8 cellular contexts compared by ENCODE assay signal in the genomic region with DNA sequence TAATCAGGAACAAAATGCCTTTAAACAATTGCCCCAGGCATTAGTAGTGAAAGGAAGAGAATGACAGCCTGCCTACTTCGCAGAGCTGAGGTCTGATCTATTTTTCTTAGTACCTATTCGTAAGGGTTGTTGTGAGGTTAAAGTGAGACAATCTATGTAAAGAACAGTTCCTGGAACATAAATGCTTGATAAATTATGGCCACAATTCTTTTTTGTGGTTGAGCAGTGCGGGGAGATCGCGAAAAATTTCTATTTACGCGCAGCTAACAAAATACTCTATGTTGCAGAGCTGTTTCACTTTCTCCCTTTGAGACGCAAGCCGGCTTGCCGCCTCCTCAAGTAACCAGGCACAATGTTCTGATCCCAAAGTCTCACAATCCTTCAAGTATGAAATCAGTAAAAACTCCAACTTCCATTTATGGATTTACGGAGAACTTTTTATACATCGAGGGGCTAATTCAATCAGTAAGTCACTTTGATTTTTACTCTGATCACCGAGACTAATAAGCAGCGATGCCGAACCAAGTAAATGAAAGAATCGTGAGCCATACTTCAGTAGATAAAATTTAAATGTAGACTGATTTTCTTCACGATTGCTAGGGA. TPM values are rescaled to one million over a fixed set of nuclear protein-coding genes. Genes with fewer than 3 reads are reported as not detected.
DNase-seq lines count a peak whose midpoint lies in the region; ATAC-seq, FAIRE-seq and TF ChIP-seq lines count a peak whose summit lies in the region.

No MANE protein-coding gene starts in this region.

- BruUV-seq in GM12878 (replicated peaks; lab: Mats Ljungman, UMichigan), result TSS peak; percentile 90

- intact Hi-C loops in GM12878 (cut with micrococcal nuclease; ENCODE audit: unreplicated experiment), result loop anchor here (2.0 kb wide), 1 partner anchor 277 kb away; no protein-coding TSS in a partner anchor
- intact Hi-C loops in sigmoid colon (cut with DNase I), result loop anchor here (2.0 to 5.0 kb wide), 3 partner anchors 67 to 273 kb away; partner anchors contain the start of genes PM20D2 and UBE2J1

- ATAC-seq in GM12878 (peak; percentile 24), omental fat pad (ENCODE audit: low FRiP score) (no peak)

- TF ChIP-seq RAD21 in GM12878 (IDR thresholded peaks at IDR 0.05; ENCODE audit: insufficient read depth, low read depth, low read length), result no peak

- TF ChIP-seq CTCF in GM12878 (IDR thresholded peaks at IDR 0.05 in 2 of 3, conservative IDR thresholded peaks at IDR 0.05 in 1 of 3; ENCODE audit: control insufficient read depth in 2 of 3, extremely low read depth in 1 of 3, insufficient read depth in 1 of 3, low read depth in 3 of 3, low read length in 3 of 3) (no peak), sigmoid colon (IDR thresholded peaks at IDR 0.05) (no peak), omental fat pad (IDR thresholded peaks at IDR 0.05) (no peak)

- H3K4me3 ChIP-seq in GM12878 (peak overlapping the region; percentile 93), iPS-11a (ENCODE audit: low read depth, low read length) (peak overlapping the region; percentile 36), sigmoid colon (peak overlapping the region; percentile 100)

- SMC1A ChIA-PET in GM12878 (lab: Charles Lee; ENCODE audit: uncharacterized antibody, unreplicated experiment), result interaction anchor here (0.7 to 3.8 kb wide), 16 partner anchors 8 to 293 kb away, joined by 3 to 37 read pairs (median 3); partner anchors contain the start of genes PM20D2 and RNGTT

- FAIRE-seq in GM12878 (lab: Jason Lieb, UNC), result no peak

- peaks cover 14% of the 10 kb centered on the region for H3K36me3 ChIP-seq in KOPT-K1 (ENCODE audit: insufficient read depth, low read length)
- peaks cover 0 to 13% of the 10 kb centered on the region in 2 experiments; a peak in 3 of 4 replicates for H3K36me3 ChIP-seq in GM12878 (ENCODE audit: control insufficient read depth in 2 of 2, insufficient read depth in 2 of 2, low read length in 1 of 2)
- peaks cover 3 to 16% (median 8%) of the 10 kb centered on the region in 4 donors for H3K36me3 ChIP-seq in sigmoid colon

- peaks cover 3% of the 10 kb centered on the region; the same call in 1 of the 2 replicates for H4K20me1 ChIP-seq in GM12878 (ENCODE audit: control insufficient read depth, insufficient read depth)

- H3K4me1 ChIP-seq in GM12878 (ENCODE audit: control insufficient read depth, insufficient read depth, low read length), result no peaks in the 10 kb centered on the region
- peaks cover 0 to 27% (median 21%) of the 10 kb centered on the region in 4 donors for H3K4me1 ChIP-seq in sigmoid colon

- H3K27me3 ChIP-seq in GM12878 (replicated peaks in 1 of 2; ENCODE audit: control insufficient read depth in 2 of 2, insufficient read depth in 2 of 2, low read length in 1 of 2), result no peaks in the 10 kb centered on the region
- H3K27me3 ChIP-seq in sigmoid colon, result no peaks in the 10 kb centered on the region

- RAD21 ChIA-PET in GM12878 (lab: Charles Lee; ENCODE audit: unreplicated experiment), result interaction anchor here (0.9 to 2.7 kb wide), 13 partner anchors 11 to 276 kb away, joined by 3 to 26 read pairs (median 5); partner anchors contain the start of gene PM20D2

- H3K9ac ChIP-seq in GM12878 (ENCODE audit: control insufficient read depth, insufficient read depth, low read length), result peak overlapping the region; percentile 99

- no peaks in the 10 kb centered on the region for H3K9me3 ChIP-seq in KOPT-K1 (ENCODE audit: insufficient read depth, low read length, poor library complexity, severe bottlenecking)
- no peaks in the 10 kb centered on the region for H3K9me3 ChIP-seq in GM12878 (replicated peaks; ENCODE audit: control insufficient read depth, insufficient read depth, low read length)
- H3K9me3 ChIP-seq in sigmoid colon, result no peaks in the 10 kb centered on the region

- in situ Hi-C loops in GM12878 (cut with MboI), result no loop called here

- peaks cover 42% of the 10 kb centered on the region for H3K79me2 ChIP-seq in GM12878 (ENCODE audit: control insufficient read depth, insufficient read depth, low read length)

- H3K27ac ChIP-seq in KOPT-K1 (ENCODE audit: low read depth, low read length, poor library complexity, severe bottlenecking) (peak overlapping the region; percentile 85), GM12878 (ENCODE audit: control insufficient read depth, insufficient read depth) (peak overlapping the region; percentile 85), sigmoid colon (peak overlapping the region; percentile 100)

- TF ChIP-seq POLR2A in GM12878 (IDR thresholded peaks at IDR 0.05; ENCODE audit: low read depth, low read length), result no peak
- peak; percentile 30 to 68 for TF ChIP-seq POLR2A in sigmoid colon (IDR thresholded peaks at IDR 0.05)

- peak overlapping the region; percentile 59 for H2AFZ ChIP-seq in GM12878 (ENCODE audit: control insufficient read depth, low read depth, low read length)

- POLR2A ChIA-PET in GM12878 (lab: Charles Lee), result interaction anchor here (0.6 to 4.9 kb wide), 19 partner anchors 11 to 931 kb away, joined by 3 to 71 read pairs (median 4); partner anchors contain the start of genes PM20D2, RNGTT and UBE2J1

- TF ChIP-seq EP300 in GM12878 (IDR thresholded peaks at IDR 0.05; ENCODE audit: borderline replicate concordance in 1 of 2, control insufficient read depth in 1 of 2, low read depth in 2 of 2, low read length in 2 of 2) (no peak), sigmoid colon (IDR thresholded peaks at IDR 0.05) (peak in 1 of 4 donors; percentile 28)

- CTCF ChIA-PET in GM12878 (lab: Yijun Ruan, JAX), result interaction anchor here (0.6 to 2.2 kb wide), 17 partner anchors 9 to 1118 kb away, joined by 3 to 10 read pairs (median 3); partner anchors contain the start of genes ANKRD6 and PM20D2

- DNase-seq in ELR (ENCODE audit: low read depth), result peak; percentile 69
- peak; percentile 28 for DNase-seq in T-helper 9 cell
- DNase-seq in GM12878 (ENCODE audit: low read depth, low spot score), result no peak
- DNase-seq in sigmoid colon, result peak; percentile 85
- DNase-seq in omental fat pad (ENCODE audit: low spot score), result no peak
- DNase-seq in NCI-H446 (lab: John Stamatoyannopoulos, UW), result no peak

- peak overlapping the region; percentile 81 for H3K4me2 ChIP-seq in GM12878 (ENCODE audit: control insufficient read depth, insufficient read depth)

- WGBS in GM12878 (ENCODE audit: insufficient coverage, insufficient replicate concordance, low lambda C conversion rate, missing lambda C conversion rate), result under 1% methylated on average over 17 of the region's 17 CpGs
- WGBS in sigmoid colon, 2 donors, result 0 to 1% methylated on average over 17 of the region's 17 CpGs

RNA-seq across cellular contexts. Expression of gene PNRC1, which starts 0.8 kb away (rescaled TPM):
- total RNA-seq in GM12878 (2013; cell fraction: nucleolus; rRNA removed), result 127 and 141 TPM in 2 replicates
- 32.0 and 33.1 TPM in 2 replicates for total RNA-seq in GM12878 (2014; rRNA removed)
- total RNA-seq in GM12878 (2014; rRNA removed; fragmentation: Illumina TruSeq; extraction: Trizol), result 42.9 and 43.3 TPM in 2 replicates
- total RNA-seq in GM12878 (2021), result 66.0 and 70.8 TPM in 2 replicates
- 21.7 TPM for polyA plus RNA-seq in GM12878 (2011; ENCODE audit: low read depth)
- polyA plus RNA-seq in GM12878 (2011; rRNA removed), result 34.3 and 50.5 TPM in 2 replicates
- 11.3 and 16.3 TPM in 2 replicates for polyA plus RNA-seq in GM12878 (2011; cell fraction: cytosol; rRNA removed)
- polyA plus RNA-seq in GM12878 (2011; cell fraction: nucleus; rRNA removed), result 40.5 and 44.6 TPM in 2 replicates
- 67.7 and 97.5 TPM in 2 replicates for polyA plus RNA-seq in GM12878 (2012)
- 30.4 and 40.7 TPM in 2 replicates for polyA plus RNA-seq in GM12878 (2014; fragmentation: Illumina TruSeq; extraction: Trizol)
- 1 to 10 TPM; 7.6 to 9.5 TPM for polyA plus RNA-seq in GM12878 (2014; fragmentation: Nextera tagmentation; extraction: Ambion mirVana)
- polyA plus RNA-seq in GM12878 (2014; rRNA removed), result 14.7 and 15.7 TPM in 2 replicates
- polyA plus RNA-seq in GM12878 (2016; fragmentation: Nextera tagmentation; extraction: Ambion mirVana), result 10 to 100 TPM; 46.7 to 47.5 TPM
- polyA minus RNA-seq in GM12878 (2011; rRNA and poly(A)+ RNA removed), result 27.1 and 33.6 TPM in 2 replicates
- polyA minus RNA-seq in GM12878 (2011; cell fraction: cytosol; rRNA and poly(A)+ RNA removed), result 37.6 and 44.5 TPM in 2 replicates
- 39.5 and 55.2 TPM in 2 replicates for polyA minus RNA-seq in GM12878 (2011; cell fraction: nucleus; rRNA and poly(A)+ RNA removed)
- 100 to 1,000 TPM; 211 to 349 (median 300) TPM for total RNA-seq in sigmoid colon
- polyA plus RNA-seq in sigmoid colon, result 10 to 100 TPM; 44.2 to 73.9 (median 52.7) TPM
- 100 to 1,000 TPM; 179 to 395 (median 279) TPM for total RNA-seq in omental fat pad

RNA-seq across cellular contexts. Expression of gene SRSF12, which starts 38.2 kb away (rescaled TPM):
- not detected in 2 replicates for total RNA-seq in GM12878 (2013; cell fraction: nucleolus; rRNA removed)
- total RNA-seq in GM12878 (2014; rRNA removed), result not detected in 2 replicates
- total RNA-seq in GM12878 (2014; rRNA removed; fragmentation: Illumina TruSeq; extraction: Trizol), result not detected in 2 replicates
- not detected in 2 replicates for total RNA-seq in GM12878 (2021)
- polyA plus RNA-seq in GM12878 (2011; ENCODE audit: low read depth), result not detected
- 0.03 TPM in 1 of 2 replicates, not detected in the other for polyA plus RNA-seq in GM12878 (2011; rRNA removed)
- 0.01 TPM in 1 of 2 replicates, not detected in the other for polyA plus RNA-seq in GM12878 (2011; cell fraction: cytosol; rRNA removed)
- polyA plus RNA-seq in GM12878 (2011; cell fraction: nucleus; rRNA removed), result not detected in 2 replicates
- polyA plus RNA-seq in GM12878 (2012), result 0.23 and 0.28 TPM in 2 replicates
- polyA plus RNA-seq in GM12878 (2014; fragmentation: Illumina TruSeq; extraction: Trizol), result 0.03 TPM in 1 of 2 replicates, not detected in the other
- polyA plus RNA-seq in GM12878 (2014; fragmentation: Nextera tagmentation; extraction: Ambion mirVana), result not detected
- polyA plus RNA-seq in GM12878 (2014; rRNA removed), result not detected in 2 replicates
- under 1 TPM in 1 of 2 experiments, not detected in 1; 0.23 TPM for polyA plus RNA-seq in GM12878 (2016; fragmentation: Nextera tagmentation; extraction: Ambion mirVana)
- polyA minus RNA-seq in GM12878 (2011; rRNA and poly(A)+ RNA removed), result not detected in 2 replicates
- not detected in 2 replicates for polyA minus RNA-seq in GM12878 (2011; cell fraction: cytosol; rRNA and poly(A)+ RNA removed)
- not detected in 2 replicates for polyA minus RNA-seq in GM12878 (2011; cell fraction: nucleus; rRNA and poly(A)+ RNA removed)
- total RNA-seq in sigmoid colon, result 1 to 10 TPM in 3 of 4 donors, under 1 TPM in 1; 0.82 to 3.6 (median 1.1) TPM
- under 1 TPM in 1 of 3 donors, not detected in 2; 0.36 TPM for polyA plus RNA-seq in sigmoid colon
- 1 to 10 TPM in 2 of 4 donors, under 1 TPM in 1, not detected in 1; 0.25 to 3.4 (median 3.2) TPM for total RNA-seq in omental fat pad

Comparison
In these comparisons a context has a peak if more than half of its experiments do, and no peak if none do; other contexts are left out.
1. DNase-seq: peak in ELR (single experiment), T-helper 9 cell (single experiment) and sigmoid colon (single experiment); none in GM12878 (single experiment), omental fat pad (single experiment) and NCI-H446 (0 of 2).
2. H3K4me3 ChIP-seq: peak in every context shown above with its lines; median percentile 100 in sigmoid colon; 93 in GM12878; 36 in iPS-11a.
3. Peak in every context shown above with its lines, with median percentiles within 50 percentile points of each other: H3K27ac ChIP-seq.